Comparison of ENCODE assay signal across 8 cellular contexts in the genomic region with DNA sequence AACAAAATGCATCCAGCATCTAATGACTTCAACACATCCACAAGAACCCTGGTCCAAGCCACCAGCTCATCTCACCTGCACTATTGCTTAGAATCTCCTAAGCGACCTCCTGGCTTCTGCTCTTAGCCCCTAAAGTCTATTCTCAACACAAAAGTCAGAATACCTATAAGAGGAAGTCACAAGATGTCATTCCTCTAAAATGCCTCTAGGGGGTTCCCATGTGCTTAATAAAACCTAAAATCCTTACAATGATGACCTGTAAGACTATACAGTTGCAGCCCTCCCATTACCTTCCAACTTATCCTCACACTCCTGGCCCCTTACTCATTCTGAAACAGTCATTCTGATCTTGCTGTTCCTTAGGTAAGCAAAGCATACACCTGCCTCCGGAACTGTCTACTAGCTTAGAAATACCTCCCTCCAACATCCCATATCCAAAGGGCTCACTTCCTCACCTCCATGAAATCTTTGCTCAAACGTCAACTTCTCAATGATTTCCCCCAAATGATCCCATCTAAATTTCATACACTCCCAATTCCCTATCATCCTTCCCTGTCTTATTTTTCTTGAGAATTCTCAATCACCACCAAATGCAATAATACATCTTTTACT. TPM values are rescaled to one million over a fixed set of nuclear protein-coding genes. Genes with fewer than 3 reads are reported as not detected.
A peak's percentile ranks its signal among the peaks of the same experiment; 100 is the strongest.
DNase-seq lines count a peak whose midpoint lies in the region; ATAC-seq and TF ChIP-seq lines count a peak whose summit lies in the region.

No MANE protein-coding gene starts in this region.

- H3K27ac Mint-ChIP-seq in activated naive CD8-positive, alpha-beta T cell treated with anti-CD3 and anti-CD28 coated beads, Interleukin-2, amount 50 U/mL, for 24 hours = no peak overlapping the region

- peaks cover 12% of the 10 kb centered on the region for H3K27me3 Mint-ChIP-seq in activated naive CD8-positive, alpha-beta T cell treated with anti-CD3 and anti-CD28 coated beads, Interleukin-2, amount 50 U/mL, for 24 hours

- no peaks in the 10 kb centered on the region for H3K4me1 Mint-ChIP-seq in activated naive CD8-positive, alpha-beta T cell treated with anti-CD3 and anti-CD28 coated beads, Interleukin-2, amount 50 U/mL, for 24 hours

- no peak overlapping the region for H3K4me3 ChIP-seq in testis

- no peaks in the 10 kb centered on the region for H3K36me3 Mint-ChIP-seq in activated naive CD8-positive, alpha-beta T cell treated with anti-CD3 and anti-CD28 coated beads, Interleukin-2, amount 50 U/mL, for 24 hours (ENCODE audit: low read depth)

- peak; percentile 47 for TF ChIP-seq CTCF in GM10248 (IDR thresholded peaks at IDR 0.05; ENCODE audit: control extremely low read depth, extremely low read depth, low read depth, missing control alignments)
- peak; percentile 17 to 66 (median 32) for TF ChIP-seq CTCF in testis (IDR thresholded peaks at IDR 0.05)

- no peak overlapping the region for H3K4me3 Mint-ChIP-seq in activated naive CD8-positive, alpha-beta T cell treated with anti-CD3 and anti-CD28 coated beads, Interleukin-2, amount 50 U/mL, for 24 hours

- H3K27me3 ChIP-seq in testis = no peaks in the 10 kb centered on the region

- H3K9me3 ChIP-seq in testis = no peaks in the 10 kb centered on the region

- POLR2A ChIA-PET in GM10248 (lab: Yijun Ruan, JAX) = no interaction called here

- in situ Hi-C loops in ACHN (cut with HindIII; ENCODE audit: low pct_ligation_motif_present, low pct_unique_long_range_greater_than_20kb, low sequenced_read_pairs) = no loop called here

- 57 to 65% methylated on average over 3 of the region's 3 CpGs for WGBS in testis, 2 donors

- intact Hi-C loops in testis (cut with DNase I; ENCODE audit: low total_unique reads) = no loop called here

- DNase-seq in ACHN (peak; percentile 50), GM10248 (ENCODE audit: extremely low spot score) (peak; percentile 76), NCI-H1930 (lab: John Stamatoyannopoulos, UW) (peak; percentile 18 to 41), iPS-NIHi11 (ENCODE audit: low spot score) (peak; percentile 56), testis (no peak)
- no peak for DNase-seq in activated naive CD8-positive, alpha-beta T cell treated with anti-CD3 and anti-CD28 coated beads, Interleukin-2, amount 50 U/mL, for 24 hours
- DNase-seq in stimulated activated CD4-positive, alpha-beta T cell treated with anti-CD3 and anti-CD28 coated beads, Interleukin-4, amount 100 ng/mL, for 1 hour = no peak

- H3K9me3 Mint-ChIP-seq in activated naive CD8-positive, alpha-beta T cell treated with anti-CD3 and anti-CD28 coated beads, Interleukin-2, amount 50 U/mL, for 24 hours = no peaks in the 10 kb centered on the region

- H3K4me1 ChIP-seq in testis = no peaks in the 10 kb centered on the region

- no peak overlapping the region for H3K27ac ChIP-seq in testis

- no peaks in the 10 kb centered on the region for H3K36me3 ChIP-seq in testis (ENCODE audit: low read depth, missing control alignments)

- no peak for TF ChIP-seq POLR2A in testis (IDR thresholded peaks at IDR 0.05)

- CTCF ChIA-PET in GM10248 (lab: Yijun Ruan, JAX) = interaction anchor here (0.5 to 4.0 kb wide), 17 partner anchors 9 to 449 kb away, joined by 3 to 18 read pairs (median 4); a partner anchor contains a TSS

- peak; percentile 81 for ATAC-seq in HG02588 (IDR thresholded peaks at IDR 0.05; ENCODE audit: unreplicated experiment)
- ATAC-seq in activated naive CD8-positive, alpha-beta T cell treated with anti-CD3 and anti-CD28 coated beads, Interleukin-2, amount 50 U/mL, for 24 hours = peak; percentile 55

RNA-seq across cellular contexts. Expression of a gene that starts 10.0 kb away (rescaled TPM):
- 10 to 100 TPM; 18.7 to 41.3 TPM for total RNA-seq in testis
- polyA plus RNA-seq in testis (ENCODE audit: insufficient read depth, low read depth, low replicate concordance) = 47.9 TPM

RNA-seq across cellular contexts. Expression of a gene that starts 11.0 kb away (rescaled TPM):
- total RNA-seq in testis = 10 to 100 TPM; 24.4 to 36.5 TPM
- 14.5 TPM for polyA plus RNA-seq in testis (ENCODE audit: insufficient read depth, low read depth, low replicate concordance)

RNA-seq across cellular contexts. Expression of a gene that starts 23.3 kb away (rescaled TPM):
- 10 to 100 TPM; 18.8 to 22.4 TPM for total RNA-seq in testis
- polyA plus RNA-seq in testis (ENCODE audit: insufficient read depth, low read depth, low replicate concordance) = 9.7 TPM

Comparison
In these comparisons a context has a peak if more than half of its experiments do, and no peak if none do; other contexts are left out.
1. DNase-seq: peak in ACHN (single experiment), GM10248 (single experiment), NCI-H1930 (2 of 2) and iPS-NIHi11 (single experiment); none in activated naive CD8-positive, alpha-beta T cell treated with anti-CD3 and anti-CD28 coated beads, Interleukin-2, amount 50 U/mL, for 24 hours (single experiment), testis (single experiment) and stimulated activated CD4-positive, alpha-beta T cell treated with anti-CD3 and anti-CD28 coated beads, Interleukin-4, amount 100 ng/mL, for 1 hour (single experiment).